8 cellular contexts compared by ENCODE assay signal in genomic region chr11:112024178-112024777, GRCh38. TPM values are rescaled to one million over a fixed set of nuclear protein-coding genes. Genes with fewer than 3 reads are reported as not detected.
DNase-seq lines count a peak whose midpoint lies in the region; ATAC-seq and TF ChIP-seq lines count a peak whose summit lies in the region.

No MANE protein-coding gene starts in this region.

- H3K79me2 ChIP-seq in PC-3 (ENCODE audit: low read length) = peaks cover 24% of the 10 kb centered on the region

- TSS peak; percentile 75 for BruUV-seq in PC-3 (replicated peaks; lab: Mats Ljungman, UMichigan)

- H3K36me3 ChIP-seq in PC-3 (ENCODE audit: low read depth, low read length) = peaks cover 10% of the 10 kb centered on the region
- H3K36me3 ChIP-seq in mucosa of stomach (ENCODE audit: control insufficient read depth, insufficient read depth, low read length) = no peaks in the 10 kb centered on the region

- H2AFZ ChIP-seq in PC-3 (ENCODE audit: low read length) = peak overlapping the region; percentile 94

- TF ChIP-seq CTCF in PC-3 (conservative IDR thresholded peaks at IDR 0.05; ENCODE audit: low read depth, low read length) = no peak

- CTCF ChIA-PET in PC-3 (lab: Charles Lee) = no interaction called here

- DNase-seq in SHP77 treated with DMSO at 0.1 percent for 48 hours (lab: John Stamatoyannopoulos, UW) = peak; percentile 20
- no peak for DNase-seq in SHP77 (lab: John Stamatoyannopoulos, UW)
- DNase-seq in PC-3 = no peak
- peak; percentile 10 for DNase-seq in dermis blood vessel endothelial cell
- no peak for DNase-seq in NCI-H146 (lab: John Stamatoyannopoulos, UW)
- no peak for DNase-seq in EL

- POLR2A ChIA-PET in PC-3 (lab: Charles Lee; ENCODE audit: unreplicated experiment) = interaction anchor here (0.7 kb wide), 1 partner anchor 195 kb away, joined by 4 read pairs; no protein-coding TSS in a partner anchor

- peaks cover 6% of the 10 kb centered on the region; the same call in 1 of the 2 replicates for H3K4me1 ChIP-seq in PC-3 (ENCODE audit: insufficient read depth, low read length)
- H3K4me1 ChIP-seq in mucosa of stomach (ENCODE audit: control insufficient read depth, insufficient read depth, low read length) = peaks cover 5% of the 10 kb centered on the region

- H3K9me3 ChIP-seq in PC-3 (ENCODE audit: low read length) = no peaks in the 10 kb centered on the region
- H3K9me3 ChIP-seq in mucosa of stomach (ENCODE audit: control insufficient read depth, low read length) = no peaks in the 10 kb centered on the region

- peak; percentile 27 for ATAC-seq in HG02763 (IDR thresholded peaks at IDR 0.05; ENCODE audit: unreplicated experiment)
- no peak for ATAC-seq in PC-3

- H3K9me2 ChIP-seq in PC-3 (replicated peaks; ENCODE audit: low read length) = no peaks in the 10 kb centered on the region

- H3K4me2 ChIP-seq in PC-3 (ENCODE audit: low read length) = peak overlapping the region; percentile 100

- intact Hi-C loops in PC-3 (cut with micrococcal nuclease) = loop anchor here (2.0 to 5.0 kb wide), 2 partner anchors 41 to 92 kb away; no protein-coding TSS in a partner anchor

- H3K9ac ChIP-seq in PC-3 (ENCODE audit: low read length) (peak overlapping the region; percentile 96), mucosa of stomach (ENCODE audit: low read length) (peak overlapping the region; percentile 87)

- no peaks in the 10 kb centered on the region for H3F3A ChIP-seq in PC-3 (ENCODE audit: low read length, unreplicated experiment)

- H3K27me3 ChIP-seq in PC-3 (ENCODE audit: low read length) (no peaks in the 10 kb centered on the region), mucosa of stomach (ENCODE audit: control insufficient read depth, insufficient read depth, low read length) (no peaks in the 10 kb centered on the region)

- H3K27ac ChIP-seq in PC-3 (ENCODE audit: low read length) = peak overlapping the region; percentile 81

- H3K4me3 ChIP-seq in PC-3 (ENCODE audit: low read length) = peak overlapping the region; percentile 100
- peak overlapping the region; percentile 67 for H3K4me3 ChIP-seq in mucosa of stomach (ENCODE audit: low read length)

- H4K20me1 ChIP-seq in PC-3 (ENCODE audit: low read length) = no peaks in the 10 kb centered on the region

RNA-seq across cellular contexts. Expression of gene DLAT, which starts 0.9 kb away (rescaled TPM):
- total RNA-seq in PC-3 (2014; rRNA removed) (78.9 and 102 TPM in 2 replicates), dermis blood vessel endothelial cell (25.5 and 41.6 TPM in 2 replicates)

RNA-seq across cellular contexts. Expression of gene PIH1D2, which starts 49.5 kb away (rescaled TPM):
- total RNA-seq in PC-3 (2014; rRNA removed) (0.75 and 1.7 TPM in 2 replicates), dermis blood vessel endothelial cell (0.93 and 1.4 TPM in 2 replicates)

RNA-seq across cellular contexts. Expression of gene NKAPD1, which starts 49.8 kb away (rescaled TPM):
- 19.4 and 34.3 TPM in 2 replicates for total RNA-seq in PC-3 (2014; rRNA removed)
- 17.9 and 22.0 TPM in 2 replicates for total RNA-seq in dermis blood vessel endothelial cell

Comparison
In these comparisons a context has a peak if more than half of its experiments do, and no peak if none do; other contexts are left out.
1. DNase-seq: peak in SHP77 treated with DMSO at 0.1 percent for 48 hours (single experiment) and dermis blood vessel endothelial cell (single experiment); none in SHP77 (0 of 2), PC-3 (single experiment), NCI-H146 (single experiment) and EL (single experiment).